11 cellular contexts compared by ENCODE assay signal in genomic region chr12:93699271-93700141, GRCh38. TPM values are rescaled to one million over a fixed set of nuclear protein-coding genes. Genes with fewer than 3 reads are reported as not detected.
A peak's percentile ranks its signal among the peaks of the same experiment; 100 is the strongest.
DNase-seq lines count a peak whose midpoint lies in the region; ATAC-seq, FAIRE-seq and TF ChIP-seq lines count a peak whose summit lies in the region.
"Had no signal": no experiment of that assay in that cellular context is flagged by ENCODE, and none has a peak within 500 bp of the region (broad histone marks: within the 10 kb centered on the region; RNA-seq: fewer than 3 reads in every experiment).

No MANE protein-coding gene starts in this region.

- CTCF ChIA-PET in HEK293 (lab: Yijun Ruan, JAX): interaction anchor here (0.7 kb wide), 1 partner anchor 92 kb away, joined by 4 read pairs; no protein-coding TSS in a partner anchor
- CTCF ChIA-PET in WTC11 (lab: Charles Lee): interaction anchor here (1.0 to 2.3 kb wide), 3 partner anchors 11 to 402 kb away, joined by 3 to 11 read pairs (median 3); no protein-coding TSS in a partner anchor

- H3K36me3 Mint-ChIP-seq in WTC11: no peaks in the 10 kb centered on the region

- no peak for TF ChIP-seq CTCF in HEK293 (tag by site-specific recombination; IDR thresholded peaks at IDR 0.05)
- TF ChIP-seq CTCF in WTC11 (IDR thresholded peaks at IDR 0.05): no peak

- H3K4me1 Mint-ChIP-seq in WTC11: peaks cover 57% of the 10 kb centered on the region

- no peaks in the 10 kb centered on the region for H3K36me3 ChIP-seq in HEK293 (ENCODE audit: control insufficient read depth in 2 of 2, insufficient read depth in 1 of 2, low read length in 2 of 2)

- peak overlapping the region; percentile 25 for H3K4me3 Mint-ChIP-seq in WTC11
- H3K4me3 Mint-ChIP-seq: activated CD8-positive, alpha-beta T cell treated with anti-CD3 and anti-CD28 coated beads for 36 hours had no signal

- peak; percentile 51 for ATAC-seq in WTC11
- no peak for ATAC-seq in HG02973 (IDR thresholded peaks at IDR 0.05; ENCODE audit: unreplicated experiment)
- no peak for ATAC-seq in HG03135 (IDR thresholded peaks at IDR 0.05; ENCODE audit: unreplicated experiment)
- ATAC-seq: activated CD8-positive, alpha-beta T cell treated with anti-CD3 and anti-CD28 coated beads for 36 hours had no signal

- peak overlapping the region; percentile 66 for H3K27ac Mint-ChIP-seq in WTC11
- H3K27ac Mint-ChIP-seq: activated CD8-positive, alpha-beta T cell treated with anti-CD3 and anti-CD28 coated beads for 36 hours had no signal

- no peak for FAIRE-seq in HTR-8/SVneo (lab: Jason Lieb, UNC)

- H3K9me3 ChIP-seq in HEK293 (ENCODE audit: control insufficient read depth, insufficient read depth, low read depth, low read length): no peaks in the 10 kb centered on the region

- H3K4me3 ChIP-seq in HEK293 (ENCODE audit: low read depth, low read length): no peak overlapping the region

- 0 out of 2 replicates have a peak overlapping the region, but pooled peaks have one; percentile 25 for H3K27ac ChIP-seq in HEK293 (ENCODE audit: extremely low read depth, low read depth, low read length)

- H3K4me1 ChIP-seq in HEK293 (ENCODE audit: control insufficient read depth, insufficient read depth, low read length): peaks cover 16% of the 10 kb centered on the region

- H3K9me3 Mint-ChIP-seq in WTC11: no peaks in the 10 kb centered on the region

- H3K27me3 Mint-ChIP-seq in WTC11 (ENCODE audit: low read depth): no peaks in the 10 kb centered on the region
- H3K27me3 Mint-ChIP-seq: activated CD8-positive, alpha-beta T cell treated with anti-CD3 and anti-CD28 coated beads for 36 hours had no signal

- POLR2A ChIA-PET in HEK293 (lab: Yijun Ruan, JAX): no interaction called here
- POLR2A ChIA-PET in WTC11 (lab: Charles Lee): no interaction called here

- DNase-seq in AG08395 (ENCODE audit: low spot score): peak; percentile 25
- no peak for DNase-seq in WTC11 (ENCODE audit: low spot score)
- DNase-seq in iris pigment epithelial cell (ENCODE audit: low read depth): peak; percentile 90
- DNase-seq in HTR-8/SVneo (ENCODE audit: insufficient read length, low spot score): no peak
- no peak for DNase-seq in iPS-NIHi7 (ENCODE audit: extremely low spot score)
- DNase-seq: activated CD8-positive, alpha-beta T cell treated with anti-CD3 and anti-CD28 coated beads for 36 hours; DMS 273 treated with DMSO at 0.1 percent for 48 hours; trophoblast cell had no signal

TF ChIP-seq in HEK293, 187 proteins besides CTCF, POLR2A, EP300 and RAD21:
- TF ChIP-seq ZNF530 (tag by site-specific recombination; IDR thresholded peaks at IDR 0.05; ENCODE audit: low read depth) (no peak), PRDM6 (tag by site-specific recombination; IDR thresholded peaks at IDR 0.05) (0 out of 2 replicates have a peak, but pooled peaks have one; percentile 48)
TF ChIP-seq in HEK293: peak in this region for 1.

TF ChIP-seq in WTC11, 78 proteins besides CTCF, POLR2A, EP300 and RAD21:
- TF ChIP-seq HMGA2 (CRISPR knock-in tag; IDR thresholded peaks at IDR 0.05): no peak
- no peak for TF ChIP-seq ATF3 (CRISPR knock-in tag; conservative IDR thresholded peaks at IDR 0.05)
- TF ChIP-seq ZSCAN18 (CRISPR knock-in tag; IDR thresholded peaks at IDR 0.05): no peak
- no peak for TF ChIP-seq ZBTB21 (CRISPR knock-in tag; IDR thresholded peaks at IDR 0.05; ENCODE audit: borderline replicate concordance)
- TF ChIP-seq GTF2I (CRISPR knock-in tag; conservative IDR thresholded peaks at IDR 0.05): no peak
- no peak for TF ChIP-seq ZNF423 (CRISPR knock-in tag; IDR thresholded peaks at IDR 0.05)
- no peak for TF ChIP-seq PRRX2 (CRISPR knock-in tag; IDR thresholded peaks at IDR 0.05)
- no peak for TF ChIP-seq TEAD1 (CRISPR knock-in tag; IDR thresholded peaks at IDR 0.05)
- no peak for TF ChIP-seq SMAD3 (CRISPR knock-in tag; IDR thresholded peaks at IDR 0.05; ENCODE audit: borderline replicate concordance)
- no peak for TF ChIP-seq ZNF232 (CRISPR knock-in tag; IDR thresholded peaks at IDR 0.05)
- no peak for TF ChIP-seq CREM (CRISPR knock-in tag; IDR thresholded peaks at IDR 0.05)
- TF ChIP-seq ZNF425 (CRISPR knock-in tag; conservative IDR thresholded peaks at IDR 0.05): no peak
- TF ChIP-seq TP53 (CRISPR knock-in tag; IDR thresholded peaks at IDR 0.05): no peak
- TF ChIP-seq ATF1 (CRISPR knock-in tag; IDR thresholded peaks at IDR 0.05): no peak
- no peak for TF ChIP-seq ZNF317 (CRISPR knock-in tag; IDR thresholded peaks at IDR 0.05; ENCODE audit: borderline replicate concordance, low read depth)
- TF ChIP-seq NR2C2 (CRISPR knock-in tag; IDR thresholded peaks at IDR 0.05): no peak
- TF ChIP-seq ATF6 (CRISPR knock-in tag; IDR thresholded peaks at IDR 0.05): no peak
- TF ChIP-seq STAT6 (CRISPR knock-in tag; conservative IDR thresholded peaks at IDR 0.05; ENCODE audit: low read depth): no peak
- no peak for TF ChIP-seq FOXP1 (CRISPR knock-in tag; IDR thresholded peaks at IDR 0.05; ENCODE audit: borderline replicate concordance)
TF ChIP-seq in WTC11: peak in this region for 0.

RNA-seq across cellular contexts. Expression of gene CRADD, which starts 22.3 kb away (rescaled TPM):
- 7.1 to 11.6 TPM (median 9.1 TPM) in 3 replicates for total RNA-seq in WTC11 (2021)

Comparison
In these comparisons a context has a peak if more than half of its experiments do, and no peak if none do; other contexts are left out.
1. DNase-seq: peak in AG08395 (single experiment) and iris pigment epithelial cell (single experiment); none in WTC11 (single experiment), HTR-8/SVneo (single experiment) and iPS-NIHi7 (single experiment).